21 cellular contexts compared by ENCODE assay signal in genomic region chr4:68951806-68952585, GRCh38. TPM values are rescaled to one million over a fixed set of nuclear protein-coding genes. Genes with fewer than 3 reads are reported as not detected.
DNase-seq lines count a peak whose midpoint lies in the region; ATAC-seq, FAIRE-seq and TF ChIP-seq lines count a peak whose summit lies in the region.
"Had no signal": no experiment of that assay in that cellular context is flagged by ENCODE, and none has a peak within 500 bp of the region (broad histone marks: within the 10 kb centered on the region; RNA-seq: fewer than 3 reads in every experiment).

No MANE protein-coding gene starts in this region.

- FAIRE-seq in GM12878 (lab: Jason Lieb, UNC): no peak
- FAIRE-seq in HepG2 (lab: Jason Lieb, UNC): no peak
- FAIRE-seq: GM12892 had no signal

- H3K4me1 ChIP-seq in GM12878 (ENCODE audit: control insufficient read depth, insufficient read depth, low read length) (no peaks in the 10 kb centered on the region), HepG2 (ENCODE audit: insufficient read depth, low read length) (peaks cover 70% of the 10 kb centered on the region)
- no peaks in the 10 kb centered on the region for H3K4me1 ChIP-seq in CD8-positive, alpha-beta T cell (ENCODE audit: insufficient read depth, low read length)

- H3K4me3 ChIP-seq in GM12878: no peak overlapping the region
- no peak overlapping the region; a peak in 1 of 6 replicates for H3K4me3 ChIP-seq in HepG2 (replicated peaks in 1 of 3; ENCODE audit: insufficient read depth in 1 of 3, low read depth in 2 of 3, low read length in 3 of 3)
- H3K4me3 ChIP-seq in CD8-positive, alpha-beta T cell (ENCODE audit: low read depth, low read length): no peak overlapping the region

- in situ Hi-C loops in GM12878 (cut with MboI) (no loop called here), HepG2 (cut with HindIII; ENCODE audit: extremely low pct_ligation_motif_present, low pct_unique_long_range_greater_than_20kb) (no loop called here)

- H3K36me3 ChIP-seq in GM12878 (ENCODE audit: control insufficient read depth in 2 of 2, insufficient read depth in 2 of 2, low read length in 1 of 2) (no peaks in the 10 kb centered on the region), HepG2 (replicated peaks in 1 of 2; ENCODE audit: control insufficient read depth in 1 of 2, insufficient read depth in 2 of 2, low read length in 2 of 2) (no peaks in the 10 kb centered on the region)
- no peaks in the 10 kb centered on the region for H3K36me3 ChIP-seq in CD8-positive, alpha-beta T cell (ENCODE audit: insufficient read depth, low read length)

- no peaks in the 10 kb centered on the region for H3K27me3 Mint-ChIP-seq in progenitor cell of endocrine pancreas
- peaks cover 3% of the 10 kb centered on the region for H3K27me3 Mint-ChIP-seq in CD8-positive, alpha-beta T cell (ENCODE audit: low read depth)

- no peak overlapping the region for H3K4me3 Mint-ChIP-seq in progenitor cell of endocrine pancreas (ENCODE audit: low read depth)
- H3K4me3 Mint-ChIP-seq in CD8-positive, alpha-beta T cell: no peak overlapping the region

- RAD21 ChIA-PET in GM12878 (lab: Charles Lee; ENCODE audit: unreplicated experiment): interaction anchor here (0.9 to 3.4 kb wide), 7 partner anchors 9 to 106 kb away, joined by 3 to 10 read pairs (median 6); no protein-coding TSS in a partner anchor

- BruUV-seq in GM12878 (replicated peaks; lab: Mats Ljungman, UMichigan) (no TSS peak), HepG2 (replicated peaks; lab: Mats Ljungman, UMichigan) (TSS peak; percentile 67)

- H3K9me3 ChIP-seq in GM12878 (replicated peaks; ENCODE audit: control insufficient read depth, insufficient read depth, low read length) (no peaks in the 10 kb centered on the region), HepG2 (ENCODE audit: low read length) (no peaks in the 10 kb centered on the region)
- H3K9me3 ChIP-seq in CD8-positive, alpha-beta T cell (ENCODE audit: low read length): no peaks in the 10 kb centered on the region

- TF ChIP-seq CTCF in GM12878 (IDR thresholded peaks at IDR 0.05 in 2 of 3, conservative IDR thresholded peaks at IDR 0.05 in 1 of 3; ENCODE audit: control insufficient read depth in 2 of 3, extremely low read depth in 1 of 3, insufficient read depth in 1 of 3, low read depth in 3 of 3, low read length in 3 of 3) (no peak), HepG2 (CRISPR knock-in tag; IDR thresholded peaks at IDR 0.05) (no peak), progenitor cell of endocrine pancreas (IDR thresholded peaks at IDR 0.05; ENCODE audit: unreplicated experiment) (no peak)
- no peak for TF ChIP-seq CTCF in CD8-positive, alpha-beta T cell (IDR thresholded peaks at IDR 0.05)

- peaks cover 33% of the 10 kb centered on the region for H3K9me3 Mint-ChIP-seq in progenitor cell of endocrine pancreas (ENCODE audit: low read depth)
- H3K9me3 Mint-ChIP-seq in CD8-positive, alpha-beta T cell: no peaks in the 10 kb centered on the region

- SMC1A ChIA-PET in GM12878 (lab: Charles Lee; ENCODE audit: uncharacterized antibody, unreplicated experiment): interaction anchor here (0.9 to 2.1 kb wide), 7 partner anchors 8 to 98 kb away, joined by 3 to 9 read pairs (median 4); no protein-coding TSS in a partner anchor

- H2AFZ ChIP-seq in GM12878 (ENCODE audit: control insufficient read depth, low read depth, low read length) (no peak overlapping the region), HepG2 (ENCODE audit: low read length) (no peak overlapping the region)

- 0% methylated on average over 2 of the region's 2 CpGs for WGBS in GM12878 (ENCODE audit: insufficient coverage, insufficient replicate concordance, low lambda C conversion rate, missing lambda C conversion rate)
- 45% methylated on average over 2 of the region's 2 CpGs for WGBS in HepG2 (ENCODE audit: low lambda C conversion rate)

- no peak for DNase-seq in GM12878 (ENCODE audit: low read depth, low spot score)
- peak; percentile 39 for DNase-seq in HepG2 (ENCODE audit: low spot score)
- no peak for DNase-seq in progenitor cell of endocrine pancreas (ENCODE audit: low spot score, unreplicated experiment)
- DNase-seq in activated CD4-positive, alpha-beta T cell treated with anti-CD3 and anti-CD28 coated beads for 1 hour: no peak
- no peak for DNase-seq in ecto neural progenitor cell (ENCODE audit: low spot score)
- no peak for DNase-seq in CD8-positive, alpha-beta T cell
- DNase-seq: C1 segment of cervical spinal cord, DMS 273 treated with DMSO at 0.1 percent for 48 hours, GF-D8, KG1, NCI-H1436 treated with DMSO at 0.1 percent for 48 hours, NCI-H2081, NCI-H510A treated with DMSO at 0.1 percent for 48 hours, NCI-H82 had no signal

- CTCF ChIA-PET in GM12878 (lab: Yijun Ruan, JAX) (interaction anchor here (1.1 to 1.3 kb wide), 2 partner anchors 47 to 72 kb away, joined by 3 to 7 read pairs; no protein-coding TSS in a partner anchor), HepG2 (lab: Yijun Ruan, JAX; ENCODE audit: low intra/inter-chr PET ratio, low total read pairs) (no interaction called here)
- CTCF ChIA-PET in CD8-positive, alpha-beta T cell (lab: Charles Lee): no interaction called here

- TF ChIP-seq EP300 in GM12878 (IDR thresholded peaks at IDR 0.05; ENCODE audit: borderline replicate concordance in 1 of 2, control insufficient read depth in 1 of 2, low read depth in 2 of 2, low read length in 2 of 2) (no peak), HepG2 (IDR thresholded peaks at IDR 0.05; ENCODE audit: low read depth in 2 of 2, low read length in 2 of 2) (no peak), HepG2 (CRISPR knock-in tag; IDR thresholded peaks at IDR 0.05; ENCODE audit: borderline replicate concordance) (no peak)

- intact Hi-C loops in GM12878 (cut with micrococcal nuclease; ENCODE audit: unreplicated experiment) (no loop called here), HepG2 (cut with micrococcal nuclease; ENCODE audit: unreplicated experiment) (loop anchor here (1.0 to 10.0 kb wide), 9 partner anchors 68 to 453 kb away; partner anchors contain the start of genes UGT2B10 and UGT2B7)
- intact Hi-C loops in CD8-positive, alpha-beta T cell (cut with DNase I, micrococcal nuclease): no loop called here

- H3K27me3 ChIP-seq in GM12878 (replicated peaks in 1 of 2; ENCODE audit: control insufficient read depth in 2 of 2, insufficient read depth in 2 of 2, low read length in 1 of 2): no peaks in the 10 kb centered on the region
- H3K27me3 ChIP-seq in HepG2 (ENCODE audit: control insufficient read depth in 1 of 2, insufficient read depth in 2 of 2, low read length in 2 of 2): no peaks in the 10 kb centered on the region
- H3K27me3 ChIP-seq in CD8-positive, alpha-beta T cell (ENCODE audit: insufficient read depth, low read length): no peaks in the 10 kb centered on the region

- H3K4me2 ChIP-seq in GM12878 (ENCODE audit: control insufficient read depth, insufficient read depth) (no peak overlapping the region), HepG2 (ENCODE audit: low read depth, low read length) (peak overlapping the region; percentile 75)

- H3K36me3 Mint-ChIP-seq in progenitor cell of endocrine pancreas (ENCODE audit: insufficient read depth): peaks cover 24% of the 10 kb centered on the region
- H3K36me3 Mint-ChIP-seq in CD8-positive, alpha-beta T cell: no peaks in the 10 kb centered on the region

- H3K4me1 Mint-ChIP-seq in progenitor cell of endocrine pancreas (ENCODE audit: low read depth): peaks cover 24% of the 10 kb centered on the region
- H3K4me1 Mint-ChIP-seq in CD8-positive, alpha-beta T cell (ENCODE audit: low read depth): no peaks in the 10 kb centered on the region

- H3K79me2 ChIP-seq in GM12878 (ENCODE audit: control insufficient read depth, insufficient read depth, low read length) (no peaks in the 10 kb centered on the region), HepG2 (ENCODE audit: insufficient read depth, low read length) (peaks cover 39% of the 10 kb centered on the region)

- TF ChIP-seq RAD21 in GM12878 (IDR thresholded peaks at IDR 0.05; ENCODE audit: insufficient read depth, low read depth, low read length) (no peak), HepG2 (CRISPR knock-in tag; IDR thresholded peaks at IDR 0.05) (no peak)

- ATAC-seq in GM18907 (IDR thresholded peaks at IDR 0.05; ENCODE audit: unreplicated experiment) (peak; percentile 26), GM12878 (peak; percentile 41), HepG2 (peak; percentile 53)
- no peak for ATAC-seq in CD8-positive, alpha-beta T cell
- ATAC-seq: HCT116, Panc1 had no signal

- H3K9ac ChIP-seq in GM12878 (ENCODE audit: control insufficient read depth, insufficient read depth, low read length) (no peak overlapping the region), HepG2 (ENCODE audit: insufficient read depth, low read depth, low read length) (peak overlapping the region; percentile 81; the same call in 1 of the 2 replicates)

- TF ChIP-seq POLR2A in GM12878 (IDR thresholded peaks at IDR 0.05; ENCODE audit: low read depth, low read length) (no peak), HepG2 (IDR thresholded peaks at IDR 0.05; ENCODE audit: insufficient read depth in 1 of 2, low read depth in 2 of 2, low read length in 2 of 2) (no peak)

- H3K27ac ChIP-seq in GM12878 (ENCODE audit: control insufficient read depth, insufficient read depth) (no peak overlapping the region), HepG2 (ENCODE audit: extremely low read length, insufficient read depth, low read length) (peak overlapping the region; percentile 92)
- H3K27ac ChIP-seq in CD8-positive, alpha-beta T cell (ENCODE audit: low read depth, low read length): no peak overlapping the region

- H4K20me1 ChIP-seq in GM12878 (ENCODE audit: control insufficient read depth, insufficient read depth) (no peaks in the 10 kb centered on the region), HepG2 (ENCODE audit: insufficient read depth, low read length) (no peaks in the 10 kb centered on the region)

- peak overlapping the region; percentile 68 for H3K27ac Mint-ChIP-seq in progenitor cell of endocrine pancreas
- H3K27ac Mint-ChIP-seq in CD8-positive, alpha-beta T cell: no peak overlapping the region

- POLR2A ChIA-PET in GM12878 (lab: Charles Lee) (interaction anchor here (1.1 to 2.1 kb wide), 3 partner anchors 7 to 99 kb away, joined by 3 to 6 read pairs (median 3); no protein-coding TSS in a partner anchor), HepG2 (lab: Yijun Ruan, JAX) (interaction anchor here (1.0 to 5.1 kb wide), 23 partner anchors 9 to 295 kb away, joined by 3 to 62 read pairs (median 8); partner anchors contain the start of genes UGT2B10 and UGT2B7)
- POLR2A ChIA-PET in CD8-positive, alpha-beta T cell (lab: Charles Lee): no interaction called here

RNA-seq across cellular contexts. Expression of gene UGT2A3, which starts 0.4 kb away (rescaled TPM):
- total RNA-seq in GM12878 (2013; cell fraction: nucleolus; rRNA removed): not detected in 2 replicates
- total RNA-seq in GM12878 (2014; rRNA removed) (0.11 TPM in 2 replicates), GM12878 (2014; rRNA removed; fragmentation: Illumina TruSeq; extraction: Trizol) (0.09 TPM in 1 of 2 replicates, not detected in the other), GM12878 (2021) (not detected in 2 replicates), HepG2 (2016; rRNA removed; fragmentation: Illumina TruSeq; extraction: Trizol) (74.1 and 97.2 TPM in 2 replicates), progenitor cell of endocrine pancreas (0.67 TPM in 2 replicates)
- not detected for polyA plus RNA-seq in GM12878 (2011; ENCODE audit: low read depth)
- polyA plus RNA-seq in GM12878 (2011; rRNA removed) (0.04 and 0.06 TPM in 2 replicates), GM12878 (2014; fragmentation: Illumina TruSeq; extraction: Trizol) (0.12 and 0.13 TPM in 2 replicates), GM12878 (2014; fragmentation: Nextera tagmentation; extraction: Ambion mirVana) (under 1 TPM; 0.05 to 0.18 TPM), GM12878 (2014; rRNA removed) (0.09 TPM in 1 of 2 replicates, not detected in the other), GM12878 (2016; fragmentation: Nextera tagmentation; extraction: Ambion mirVana) (under 1 TPM in 1 of 2 experiments, not detected in 1; 0.08 TPM), HepG2 (2011; rRNA removed) (61.3 and 61.4 TPM in 2 replicates)
- polyA plus RNA-seq in GM12878 (2011; cell fraction: cytosol; rRNA removed): not detected in 2 replicates
- not detected in 2 replicates for polyA plus RNA-seq in GM12878 (2011; cell fraction: nucleus; rRNA removed)
- polyA plus RNA-seq in GM12878 (2012): 0.03 TPM in 1 of 2 replicates, not detected in the other
- polyA minus RNA-seq in GM12878 (2011; rRNA and poly(A)+ RNA removed): 0.10 and 0.22 TPM in 2 replicates
- polyA minus RNA-seq in GM12878 (2011; cell fraction: cytosol; rRNA and poly(A)+ RNA removed): not detected in 2 replicates
- polyA minus RNA-seq in GM12878 (2011; cell fraction: nucleus; rRNA and poly(A)+ RNA removed): not detected in 2 replicates
- total RNA-seq in HepG2 (2016; cell fraction: cytosol; rRNA removed; fragmentation: Illumina TruSeq; extraction: Trizol; ENCODE audit: low read depth): 6.3 and 6.5 TPM in 2 replicates
- 73.2 and 99.5 TPM in 2 replicates for total RNA-seq in HepG2 (2016; cell fraction: insoluble cytoplasmic fraction; rRNA removed; fragmentation: Illumina TruSeq; extraction: Trizol)
- 17.5 and 20.7 TPM in 2 replicates for total RNA-seq in HepG2 (2016; cell fraction: membrane; rRNA removed; fragmentation: Illumina TruSeq; extraction: Trizol)
- 94.2 and 98.1 TPM in 2 replicates for total RNA-seq in HepG2 (2016; cell fraction: nucleus; rRNA removed; fragmentation: Illumina TruSeq; extraction: Trizol)
- polyA plus RNA-seq in HepG2 (2011; cell fraction: cytosol; rRNA removed): 22.5 and 53.3 TPM in 2 replicates
- polyA plus RNA-seq in HepG2 (2011; cell fraction: nucleus; rRNA removed): 14.1 and 24.7 TPM in 2 replicates
- 55.5 and 59.1 TPM in 2 replicates for polyA plus RNA-seq in HepG2 (2012)
- 3.0 and 3.5 TPM in 2 replicates for polyA plus RNA-seq in HepG2 (2016; cell fraction: cytosol; fragmentation: Illumina TruSeq; extraction: Trizol; ENCODE audit: low read depth)
- 48.3 and 56.0 TPM in 2 replicates for polyA plus RNA-seq in HepG2 (2016; cell fraction: insoluble cytoplasmic fraction; fragmentation: Illumina TruSeq; extraction: Trizol; ENCODE audit: low read depth)
- 6.8 and 8.4 TPM in 2 replicates for polyA plus RNA-seq in HepG2 (2016; cell fraction: membrane; fragmentation: Illumina TruSeq; extraction: Trizol; ENCODE audit: low read depth)
- 79.8 and 82.7 TPM in 2 replicates for polyA plus RNA-seq in HepG2 (2016; cell fraction: nucleus; fragmentation: Illumina TruSeq; extraction: Trizol; ENCODE audit: insufficient read depth, low read depth)
- 21.0 TPM in 1 of 2 replicates, not detected in the other for polyA minus RNA-seq in HepG2 (2011; rRNA and poly(A)+ RNA removed; ENCODE audit: low replicate concordance)
- polyA minus RNA-seq in HepG2 (2011; cell fraction: cytosol; rRNA and poly(A)+ RNA removed): 30.6 and 42.4 TPM in 2 replicates
- polyA minus RNA-seq in HepG2 (2011; cell fraction: nucleus; rRNA and poly(A)+ RNA removed): 35.9 and 55.9 TPM in 2 replicates
- not detected for total RNA-seq in CD8-positive, alpha-beta T cell
- total RNA-seq: A673, Daoy, SK-MEL-5 had no signal
